Comparison of ENCODE assay signal across 29 cellular contexts in genomic region chr6:141996823-141997222, GRCh38.
"Had no signal": no experiment of that assay in that cellular context is flagged by ENCODE, and none has a peak within 500 bp of the region (broad histone marks: within the 10 kb centered on the region; RNA-seq: fewer than 3 reads in every experiment).

No MANE protein-coding gene starts in this region.

- H3K27ac ChIP-seq: colonic mucosa, coronary artery, dorsolateral prefrontal cortex, epithelial cell of prostate, esophagus muscularis mucosa, esophagus squamous epithelium, foreskin keratinocyte, gastrocnemius medialis, gastroesophageal sphincter, heart left ventricle, heart right ventricle had no signal

- H3K4me3 ChIP-seq: colonic mucosa, coronary artery, dorsolateral prefrontal cortex, esophagus muscularis mucosa, esophagus squamous epithelium, gastrocnemius medialis, gastroesophageal sphincter, heart left ventricle, heart right ventricle had no signal

- FAIRE-seq: colon, endometrium, endothelial cell of umbilical vein, frontal cortex had no signal

- H3K27me3 Mint-ChIP-seq: dendritic cell treated with granulocyte-macrophage colony-stimulating factor and Interleukin-4, amounts not matched to agents 40 ng/mL and 50 ng/mL, for 4 days had no signal

- H3K36me3 ChIP-seq: colonic mucosa, esophagus muscularis mucosa, esophagus squamous epithelium, gastrocnemius medialis, gastroesophageal sphincter, heart left ventricle, heart right ventricle had no signal

- DNase-seq: colonic mucosa; cortex of kidney; dermis blood vessel endothelial cell; dorsolateral prefrontal cortex; effector CD4-positive, alpha-beta T cell; effector CD8-positive, alpha-beta T cell; effector memory CD4-positive, alpha-beta T cell; effector memory CD8-positive, alpha-beta T cell; endodermal cell; erythroblast; esophagus squamous epithelium; foreskin fibroblast; foreskin keratinocyte; foreskin melanocyte; gastrocnemius medialis; glutamatergic neuron; head of caudate nucleus; heart left ventricle; heart right ventricle had no signal

- H3K4me1 ChIP-seq: colonic mucosa, esophagus muscularis mucosa, esophagus squamous epithelium, foreskin keratinocyte, gastrocnemius medialis, gastroesophageal sphincter, heart left ventricle, heart right ventricle had no signal

- H3K27ac Mint-ChIP-seq: dendritic cell treated with granulocyte-macrophage colony-stimulating factor and Interleukin-4, amounts not matched to agents 40 ng/mL and 50 ng/mL, for 4 days; effector memory CD8-positive, alpha-beta T cell; endodermal cell had no signal

- H3K4me3 Mint-ChIP-seq: dendritic cell treated with granulocyte-macrophage colony-stimulating factor and Interleukin-4, amounts not matched to agents 40 ng/mL and 50 ng/mL, for 4 days; effector memory CD8-positive, alpha-beta T cell; endodermal cell had no signal

- ATAC-seq: effector memory CD8-positive, alpha-beta T cell; esophagus mucosa; foreskin keratinocyte; gastrocnemius medialis; gastroesophageal sphincter; heart left ventricle; heart right ventricle had no signal

- H3K4me1 Mint-ChIP-seq: endodermal cell had no signal

- H3K27me3 ChIP-seq: colonic mucosa, dorsolateral prefrontal cortex, esophagus muscularis mucosa, foreskin keratinocyte, gastrocnemius medialis, heart left ventricle, heart right ventricle had no signal

- H3K9me3 ChIP-seq: colonic mucosa had no signal
